ENCODE assay signal across 22 cellular contexts in genomic region chr13:28964052-28964451, GRCh38.
DNase-seq lines count a peak whose midpoint lies in the region; ATAC-seq, FAIRE-seq and TF ChIP-seq lines count a peak whose summit lies in the region.
"Had no signal": no experiment of that assay in that cellular context is flagged by ENCODE, and none has a peak within 500 bp of the region (broad histone marks: within the 10 kb centered on the region; RNA-seq: fewer than 3 reads in every experiment).

No MANE protein-coding gene starts in this region.

- H3K27me3 ChIP-seq in HepG2 (ENCODE audit: control insufficient read depth in 1 of 2, insufficient read depth in 2 of 2, low read length in 2 of 2), result no peaks in the 10 kb centered on the region
- H3K27me3 ChIP-seq: BLaER1 had no signal

- no peaks in the 10 kb centered on the region for H3K4me1 ChIP-seq in HepG2 (ENCODE audit: insufficient read depth, low read length)
- H3K4me1 ChIP-seq: A549, BE2C, BLaER1, Caco-2 had no signal

- H2AFZ ChIP-seq in HepG2 (ENCODE audit: low read length), result no peak overlapping the region

- no peaks in the 10 kb centered on the region for H3K79me2 ChIP-seq in HepG2 (ENCODE audit: insufficient read depth, low read length)

- WGBS in HepG2 (ENCODE audit: low lambda C conversion rate), result 0% methylated on average over 1 of the region's 1 CpG

- no peak for TF ChIP-seq CTCF in HepG2 (CRISPR knock-in tag; IDR thresholded peaks at IDR 0.05)

- no peaks in the 10 kb centered on the region for H3K36me3 ChIP-seq in HepG2 (replicated peaks in 1 of 2; ENCODE audit: control insufficient read depth in 1 of 2, insufficient read depth in 2 of 2, low read length in 2 of 2)
- H3K36me3 ChIP-seq: BE2C, BLaER1 had no signal

- in situ Hi-C loops in HepG2 (cut with HindIII; ENCODE audit: extremely low pct_ligation_motif_present, low pct_unique_long_range_greater_than_20kb), result no loop called here

- no peak overlapping the region for H3K4me2 ChIP-seq in HepG2 (ENCODE audit: low read depth, low read length)
- H3K4me2 ChIP-seq: A549, BLaER1 had no signal

- H3K9ac ChIP-seq in HepG2 (ENCODE audit: insufficient read depth, low read depth, low read length), result no peak overlapping the region
- H3K9ac ChIP-seq: BLaER1 had no signal

- no peaks in the 10 kb centered on the region for H4K20me1 ChIP-seq in HepG2 (ENCODE audit: insufficient read depth, low read length)
- H4K20me1 ChIP-seq: BLaER1 had no signal

- DNase-seq in left ventricle myocardium superior (no peak), left cardiac atrium (no peak), HepG2 (ENCODE audit: low spot score) (no peak), SW480 (ENCODE audit: low spot score) (no peak), AG08396 (ENCODE audit: low spot score) (no peak)
- DNase-seq: BE2C; C1 segment of cervical spinal cord; Caco-2; Calu3; CD4-positive, alpha-beta memory T cell; CD4-positive, CD25-positive, alpha-beta regulatory T cell; CD8-positive, alpha-beta memory T cell; DMS79 treated with DMSO at 0.1 percent for 48 hours; EL; GDM1 had no signal

- TF ChIP-seq RAD21 in HepG2 (CRISPR knock-in tag; IDR thresholded peaks at IDR 0.05), result no peak

- H3K9me3 ChIP-seq in HepG2 (ENCODE audit: low read length), result peaks cover 63% of the 10 kb centered on the region
- H3K9me3 ChIP-seq: A549, BE2C, BLaER1, Caco-2 had no signal

- TF ChIP-seq POLR2A in HepG2 (IDR thresholded peaks at IDR 0.05; ENCODE audit: insufficient read depth in 1 of 2, low read depth in 2 of 2, low read length in 2 of 2), result no peak

- BruUV-seq in HepG2 (replicated peaks; lab: Mats Ljungman, UMichigan), result no TSS peak

- TF ChIP-seq EP300 in HepG2 (IDR thresholded peaks at IDR 0.05; ENCODE audit: low read depth in 2 of 2, low read length in 2 of 2), result no peak
- TF ChIP-seq EP300 in HepG2 (CRISPR knock-in tag; IDR thresholded peaks at IDR 0.05; ENCODE audit: borderline replicate concordance), result no peak

- no peak overlapping the region for H3K4me3 ChIP-seq in HepG2 (replicated peaks in 1 of 3; ENCODE audit: insufficient read depth in 1 of 3, low read depth in 2 of 3, low read length in 3 of 3)
- H3K4me3 ChIP-seq: A549, BLaER1, GM12878 had no signal

- FAIRE-seq in HepG2 (lab: Jason Lieb, UNC), result no peak
- FAIRE-seq: A549, D721Med, GM12878, GM12892, GM18507 had no signal

- intact Hi-C loops in left ventricle myocardium superior (cut with micrococcal nuclease), result no loop called here
- intact Hi-C loops in left cardiac atrium (cut with DNase I), result no loop called here
- intact Hi-C loops in HepG2 (cut with micrococcal nuclease; ENCODE audit: unreplicated experiment), result no loop called here

- ATAC-seq in left ventricle myocardium superior (peak; percentile 20), left cardiac atrium (no peak), HepG2 (no peak)
- ATAC-seq: A549, GM12878 had no signal

- POLR2A ChIA-PET in HepG2 (lab: Yijun Ruan, JAX), result no interaction called here

- H3K27ac ChIP-seq in HepG2 (ENCODE audit: extremely low read length, insufficient read depth, low read length), result no peak overlapping the region
- H3K27ac ChIP-seq: 22Rv1, A549, BLaER1 had no signal

- CTCF ChIA-PET in HepG2 (lab: Yijun Ruan, JAX; ENCODE audit: low intra/inter-chr PET ratio, low total read pairs), result no interaction called here

TF ChIP-seq in HepG2, 621 proteins besides CTCF, POLR2A, EP300 and RAD21:
- TF ChIP-seq MAFK (conservative IDR thresholded peaks at IDR 0.05 in 1 of 2, IDR thresholded peaks at IDR 0.05 in 1 of 2; ENCODE audit: low read length in 2 of 2), result 0 out of 4 replicates have a peak, but pooled peaks have one; percentile 4
- TF ChIP-seq, protein P1, sequence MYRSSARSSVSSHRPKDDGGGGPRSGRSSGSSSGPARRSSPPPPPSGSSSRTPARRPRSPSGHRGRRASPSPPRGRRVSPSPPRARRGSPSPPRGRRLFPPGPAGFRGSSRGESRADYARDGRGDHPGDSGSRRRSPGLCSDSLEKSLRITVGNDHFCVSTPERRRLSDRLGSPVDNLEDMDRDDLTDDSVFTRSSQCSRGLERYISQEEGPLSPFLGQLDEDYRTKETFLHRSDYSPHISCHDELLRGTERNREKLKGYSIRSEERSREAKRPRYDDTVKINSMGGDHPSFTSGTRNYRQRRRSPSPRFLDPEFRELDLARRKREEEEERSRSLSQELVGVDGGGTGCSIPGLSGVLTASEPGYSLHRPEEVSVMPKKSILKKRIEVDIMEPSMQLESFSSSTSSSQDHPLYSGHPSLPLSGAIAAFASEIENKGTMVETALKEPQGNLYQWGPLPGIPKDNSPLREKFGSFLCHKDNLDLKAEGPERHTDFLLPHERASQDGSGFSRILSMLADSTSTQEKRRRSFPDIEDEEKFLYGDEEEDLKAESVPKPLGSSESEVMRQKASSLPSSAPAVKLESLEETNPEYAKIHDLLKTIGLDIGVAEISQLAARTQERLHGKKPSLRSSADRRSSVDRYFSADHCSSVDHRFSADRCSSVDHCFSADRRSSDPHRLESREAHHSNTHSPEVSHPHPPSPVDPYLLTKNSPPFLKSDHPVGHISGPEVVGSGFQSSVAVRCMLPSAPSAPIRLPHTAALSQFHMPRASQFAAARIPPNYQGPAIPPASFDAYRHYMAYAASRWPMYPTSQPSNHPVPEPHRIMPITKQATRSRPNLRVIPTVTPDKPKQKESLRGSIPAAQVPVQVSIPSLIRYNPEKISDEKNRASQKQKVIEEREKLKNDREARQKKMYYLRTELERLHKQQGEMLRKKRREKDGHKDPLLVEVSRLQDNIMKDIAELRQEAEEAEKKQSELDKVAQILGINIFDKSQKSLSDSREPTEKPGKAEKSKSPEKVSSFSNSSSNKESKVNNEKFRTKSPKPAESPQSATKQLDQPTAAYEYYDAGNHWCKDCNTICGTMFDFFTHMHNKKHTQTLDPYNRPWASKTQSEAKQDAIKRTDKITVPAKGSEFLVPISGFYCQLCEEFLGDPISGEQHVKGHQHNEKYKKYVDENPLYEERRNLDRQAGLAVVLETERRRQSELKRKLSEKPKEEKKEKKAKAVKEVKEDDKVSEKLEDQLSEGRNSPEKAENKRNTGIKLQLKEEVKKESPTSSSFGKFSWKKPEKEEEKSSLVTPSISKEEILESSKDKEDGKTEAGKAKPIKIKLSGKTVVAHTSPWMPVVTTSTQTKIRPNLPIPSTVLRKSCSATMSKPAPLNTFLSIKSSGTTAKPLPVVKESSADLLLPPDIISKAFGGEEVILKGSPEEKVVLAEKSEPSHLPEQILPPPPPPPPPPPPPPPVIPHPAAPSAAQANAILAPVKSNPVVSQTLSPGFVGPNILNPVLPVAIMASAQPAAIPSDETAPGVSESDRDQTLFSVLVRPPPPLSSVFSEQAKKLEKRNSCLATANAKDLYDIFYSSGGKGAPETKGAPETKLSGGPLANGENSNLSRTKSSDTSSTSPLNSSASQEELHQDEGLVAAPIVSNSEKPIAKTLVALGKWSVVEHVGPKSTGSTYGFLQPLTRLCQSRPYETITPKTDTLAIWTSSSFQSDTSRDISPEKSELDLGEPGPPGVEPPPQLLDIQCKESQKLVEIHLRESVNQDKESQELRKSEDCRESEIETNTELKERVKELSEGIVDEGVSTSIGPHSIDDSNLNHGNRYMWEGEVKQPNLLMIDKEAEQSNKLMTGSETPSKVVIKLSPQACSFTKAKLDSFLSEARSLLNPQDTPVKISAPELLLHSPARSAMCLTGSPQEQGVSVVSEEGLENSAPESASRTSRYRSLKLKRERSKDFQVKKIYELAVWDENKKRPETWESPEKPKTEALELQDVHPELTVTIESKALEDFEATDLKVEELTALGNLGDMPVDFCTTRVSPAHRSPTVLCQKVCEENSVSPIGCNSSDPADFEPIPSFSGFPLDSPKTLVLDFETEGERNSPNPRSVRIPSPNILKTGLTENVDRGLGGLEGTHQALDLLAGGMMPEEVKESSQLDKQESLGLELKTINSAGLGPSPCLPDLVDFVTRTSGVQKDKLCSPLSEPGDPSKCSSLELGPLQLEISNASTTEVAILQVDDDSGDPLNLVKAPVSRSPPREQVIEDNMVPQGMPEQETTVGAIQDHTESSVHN (CRISPR knock-in tag; IDR thresholded peaks at IDR 0.05), result no peak
TF ChIP-seq in HepG2: peak in this region for 1.
